ENCODE assay signal across 8 cellular contexts in the genomic region with DNA sequence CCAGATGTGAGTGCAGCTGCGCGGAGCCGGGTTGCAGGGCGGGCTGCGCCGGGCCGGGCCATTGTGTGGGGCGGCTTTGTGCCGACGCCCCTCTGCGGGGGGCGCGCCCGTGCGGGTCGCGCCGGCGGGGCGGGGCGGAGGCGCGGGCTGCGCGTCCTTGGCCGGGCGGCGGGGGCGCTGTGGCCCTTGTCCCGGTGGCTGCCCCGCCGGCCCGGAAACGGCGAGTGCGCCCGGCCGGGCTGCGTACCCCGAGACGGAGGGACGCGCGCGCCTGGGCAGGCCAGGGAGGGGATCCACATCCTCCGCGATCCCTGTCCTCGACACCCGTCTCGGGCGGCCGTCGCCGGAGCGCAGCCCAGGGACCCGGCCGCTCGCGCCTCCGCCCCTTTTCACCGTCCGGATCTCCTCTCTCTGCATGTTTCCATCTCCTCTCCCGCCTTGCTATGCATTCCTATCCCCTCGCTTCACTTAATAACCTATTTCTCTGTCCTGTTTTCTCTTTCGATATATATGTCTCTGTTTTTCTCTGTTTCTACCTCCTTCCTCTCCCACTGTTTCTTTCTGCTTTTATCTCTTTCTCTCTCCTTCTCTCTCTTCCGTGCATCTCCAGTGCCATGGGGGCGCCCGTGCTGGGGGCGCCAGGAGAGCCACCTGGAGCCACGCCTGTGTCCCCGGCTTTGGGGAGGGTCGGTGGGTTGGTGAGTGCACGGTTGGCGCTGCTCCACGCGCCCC. TPM values are rescaled to one million over a fixed set of nuclear protein-coding genes. Genes with fewer than 3 reads are reported as not detected.
A peak's percentile ranks its signal among the peaks of the same experiment; 100 is the strongest.
DNase-seq lines count a peak whose midpoint lies in the region; ATAC-seq and TF ChIP-seq lines count a peak whose summit lies in the region.

No MANE protein-coding gene starts in this region.

- 0 to 1% methylated on average over 2 to 20 of the region's 76 CpGs for WGBS in gastroesophageal sphincter (ENCODE audit: low coverage in 1 of 2), 2 donors

- H3K27ac ChIP-seq in Peyer's patch (peak overlapping the region; percentile 87 to 97 (median 95)), gastroesophageal sphincter (peak overlapping the region; percentile 91 to 100 (median 96)), neutrophil (peak overlapping the region; percentile 95), uterus (peak overlapping the region; percentile 87 to 96)

- H3K36me3 ChIP-seq in Peyer's patch (no peaks in the 10 kb centered on the region), gastroesophageal sphincter (no peaks in the 10 kb centered on the region), neutrophil (no peaks in the 10 kb centered on the region), uterus (no peaks in the 10 kb centered on the region)

- H3K4me1 ChIP-seq in Peyer's patch, result peaks cover 0 to 32% (median 8%) of the 10 kb centered on the region in 4 donors
- H3K4me1 ChIP-seq in gastroesophageal sphincter, result peaks cover 0 to 73% (median 21%) of the 10 kb centered on the region in 3 donors
- H3K4me1 ChIP-seq in neutrophil (ENCODE audit: control insufficient read depth in 1 of 2, insufficient read depth in 1 of 2, low read depth in 1 of 2, low read length in 1 of 2), result peaks cover 65 to 80% of the 10 kb centered on the region in 2 experiments
- peaks cover 0 to 22% of the 10 kb centered on the region in 2 donors for H3K4me1 ChIP-seq in uterus

- H3K27me3 ChIP-seq in Peyer's patch (no peaks in the 10 kb centered on the region), gastroesophageal sphincter (no peaks in the 10 kb centered on the region), neutrophil (no peaks in the 10 kb centered on the region), uterus (no peaks in the 10 kb centered on the region)

- DNase-seq in AG10803 (ENCODE audit: low read depth), result peak; percentile 61
- peak; percentile 65 to 78 (median 78) for DNase-seq in Peyer's patch
- peak; percentile 35 for DNase-seq in activated gamma-delta T cell treated with anti-CD3 and anti-CD28 coated beads, Interleukin-2, amount 50 U/mL, for 16 hours (ENCODE audit: low read depth)
- DNase-seq in uterus, result peak; percentile 38 to 61

- ATAC-seq in GM18868 (IDR thresholded peaks at IDR 0.05; ENCODE audit: unreplicated experiment), result peak; percentile 40
- ATAC-seq in HG03097 (IDR thresholded peaks at IDR 0.05; ENCODE audit: low FRiP score, unreplicated experiment), result peak; percentile 32
- peak; percentile 54 for ATAC-seq in gastroesophageal sphincter

- no peak; the same call in 1 of the 2 replicates for TF ChIP-seq CTCF in AG10803 (conservative IDR thresholded peaks at IDR 0.05; ENCODE audit: low read length)
- peak in 5 of 6 experiments; percentile 20 to 70 (median 48) for TF ChIP-seq CTCF in Peyer's patch (IDR thresholded peaks at IDR 0.05)
- peak in 3 of 4 experiments; percentile 42 to 75 (median 63) for TF ChIP-seq CTCF in gastroesophageal sphincter (IDR thresholded peaks at IDR 0.05)
- peak; percentile 48 for TF ChIP-seq CTCF in neutrophil (IDR thresholded peaks at IDR 0.05)
- TF ChIP-seq CTCF in uterus (IDR thresholded peaks at IDR 0.05), result peak in 3 of 4 experiments; percentile 36 to 76 (median 63)

- H3K9me3 ChIP-seq in Peyer's patch (no peaks in the 10 kb centered on the region), gastroesophageal sphincter (no peaks in the 10 kb centered on the region), neutrophil (no peaks in the 10 kb centered on the region), uterus (no peaks in the 10 kb centered on the region)

- H3K4me3 ChIP-seq in AG10803 (ENCODE audit: low read length) (peak overlapping the region; percentile 85), Peyer's patch (peak overlapping the region; percentile 55 to 90 (median 86)), gastroesophageal sphincter (peak overlapping the region; percentile 54 to 84), neutrophil (ENCODE audit: low read depth in 1 of 2, low read length in 1 of 2) (peak overlapping the region; percentile 95 to 100), uterus (peak overlapping the region; percentile 49 to 64)

- no peak for TF ChIP-seq EP300 in gastroesophageal sphincter (IDR thresholded peaks at IDR 0.05)

- intact Hi-C loops in uterus (cut with DNase I; ENCODE audit: low total_unique reads), result loop anchor here (5.0 to 10.0 kb wide), 3 partner anchors 59 to 201 kb away; no protein-coding TSS in a partner anchor

- TF ChIP-seq POLR2A in Peyer's patch (IDR thresholded peaks at IDR 0.05) (no peak), gastroesophageal sphincter (IDR thresholded peaks at IDR 0.05) (no peak), uterus (IDR thresholded peaks at IDR 0.05) (no peak)

RNA-seq across cellular contexts. Expression of a gene that starts 0.8 kb away (rescaled TPM):
- total RNA-seq in Peyer's patch, result 10 to 100 TPM; 15.2 to 85.0 (median 36.6) TPM
- 10 to 100 TPM; 29.6 to 78.3 (median 38.4) TPM for total RNA-seq in gastroesophageal sphincter
- 10 to 100 TPM in 3 of 4 donors, 1 to 10 TPM in 1; 7.4 to 54.5 (median 14.7) TPM for total RNA-seq in uterus

Comparison
In these comparisons a context has a peak if more than half of its experiments do, and no peak if none do; other contexts are left out.
1. Peak in every context shown above with its lines: DNase-seq, ATAC-seq, H3K4me3 ChIP-seq and H3K27ac ChIP-seq.